Comparison of ENCODE assay signal across 19 cellular contexts in genomic region chr3:114622001-114622400, GRCh38.
A peak's percentile ranks its signal among the peaks of the same experiment; 100 is the strongest.
DNase-seq lines count a peak whose midpoint lies in the region; ATAC-seq and TF ChIP-seq lines count a peak whose summit lies in the region.
"Had no signal": no experiment of that assay in that cellular context is flagged by ENCODE, and none has a peak within 500 bp of the region (broad histone marks: within the 10 kb centered on the region; RNA-seq: fewer than 3 reads in every experiment).

No MANE protein-coding gene starts in this region.

- H3K9me2 ChIP-seq in SK-N-SH, result no peaks in the 10 kb centered on the region
- H3K9me2 ChIP-seq in Karpas-422 (replicated peaks; ENCODE audit: insufficient read depth, low read length), result no peaks in the 10 kb centered on the region

- H3K27ac ChIP-seq in SK-N-SH (ENCODE audit: low read depth in 2 of 2, low read length in 1 of 2), result no peak overlapping the region
- no peak overlapping the region for H3K27ac ChIP-seq in mesenchymal stem cell (ENCODE audit: low read length, poor library complexity, severe bottlenecking)
- peak overlapping the region; percentile 37 to 99 (median 98) for H3K27ac ChIP-seq in thyroid gland
- H3K27ac ChIP-seq in Karpas-422 (ENCODE audit: low read length), result no peak overlapping the region
- H3K27ac ChIP-seq: 22Rv1, KMS-11 had no signal

- H3K14ac ChIP-seq in mesenchymal stem cell (ENCODE audit: low read length in 2 of 2), result no peak overlapping the region

- peaks cover 8% of the 10 kb centered on the region for H3K79me1 ChIP-seq in mesenchymal stem cell (replicated peaks; ENCODE audit: low read length, poor library complexity, severe bottlenecking)

- H3K4me3 Mint-ChIP-seq in chondrocyte (ENCODE audit: unreplicated experiment), result no peak overlapping the region
- H3K4me3 Mint-ChIP-seq: activated T-cell treated with anti-CD3 and anti-CD28 coated beads, Interleukin-2, amount 50 U/mL, for 72 hours had no signal

- no peak for TF ChIP-seq EP300 in SK-N-SH (IDR thresholded peaks at IDR 0.05; ENCODE audit: borderline replicate concordance in 1 of 2, low read depth in 1 of 2, low read length in 1 of 2)

- H4K20me1 ChIP-seq in SK-N-SH (ENCODE audit: insufficient read depth) (no peaks in the 10 kb centered on the region), Karpas-422 (ENCODE audit: insufficient read depth, low read depth, low read length) (no peaks in the 10 kb centered on the region)

- no peak overlapping the region for H3K18ac ChIP-seq in mesenchymal stem cell (ENCODE audit: low read depth in 1 of 2, low read length in 2 of 2)

- H3K27ac Mint-ChIP-seq in chondrocyte (ENCODE audit: unreplicated experiment), result peak overlapping the region; percentile 18
- H3K27ac Mint-ChIP-seq: activated T-cell treated with anti-CD3 and anti-CD28 coated beads, Interleukin-2, amount 50 U/mL, for 72 hours had no signal

- TF ChIP-seq POLR2A in thyroid gland (IDR thresholded peaks at IDR 0.05), result no peak

- no peak overlapping the region for H2BK5ac ChIP-seq in mesenchymal stem cell (ENCODE audit: low read depth, low read length, poor library complexity, severe bottlenecking)

- H3K36me3 Mint-ChIP-seq in chondrocyte (ENCODE audit: low read depth), result no peaks in the 10 kb centered on the region

- TF ChIP-seq CTCF in SK-N-SH (IDR thresholded peaks at IDR 0.05) (no peak), chondrocyte (IDR thresholded peaks at IDR 0.05) (no peak), thyroid gland (IDR thresholded peaks at IDR 0.05) (no peak)

- ATAC-seq in SK-N-SH treated with all-trans-retinoic acid at 6 μM for 48 hours (no peak), HG03175 (IDR thresholded peaks at IDR 0.05; ENCODE audit: unreplicated experiment) (no peak)
- ATAC-seq: activated T-cell treated with anti-CD3 and anti-CD28 coated beads, Interleukin-2, amount 50 U/mL, for 72 hours; left lobe of liver had no signal

- peaks cover 51% of the 10 kb centered on the region for H3K4me1 Mint-ChIP-seq in chondrocyte (ENCODE audit: low read depth)

- intact Hi-C loops in thyroid gland (cut with DNase I), result no loop called here

- 55% methylated on average over 3 of the region's 3 CpGs for WGBS in SK-N-SH (ENCODE audit: low lambda C conversion rate)
- no CpG with 5 or more reads among the region's 3 CpGs for WGBS in mesenchymal stem cell
- WGBS in thyroid gland, 2 donors, result 63 to 95% methylated on average over 3 of the region's 3 CpGs

- POLR2A ChIA-PET in SK-N-SH (lab: Yijun Ruan, JAX), result no interaction called here

- no peak overlapping the region for H3K4ac ChIP-seq in mesenchymal stem cell (ENCODE audit: low read depth in 1 of 2, low read length in 2 of 2)

- no peak overlapping the region for H2BK15ac ChIP-seq in mesenchymal stem cell (ENCODE audit: low read depth, poor library complexity, severe bottlenecking)

- peaks cover 30% of the 10 kb centered on the region for H3K79me2 ChIP-seq in SK-N-SH (ENCODE audit: insufficient read depth)
- H3K79me2 ChIP-seq in Karpas-422 (ENCODE audit: low read length), result no peaks in the 10 kb centered on the region

- H2AK5ac ChIP-seq in mesenchymal stem cell (ENCODE audit: low read length, severe bottlenecking), result no peak overlapping the region

- no peak overlapping the region for H3K9ac ChIP-seq in SK-N-SH
- no peak overlapping the region for H3K9ac ChIP-seq in mesenchymal stem cell (ENCODE audit: low read length)
- H3K9ac ChIP-seq in Karpas-422 (ENCODE audit: low read length), result no peak overlapping the region
- H3K9ac ChIP-seq: KMS-11 had no signal

- no peak overlapping the region for H2BK120ac ChIP-seq in mesenchymal stem cell (ENCODE audit: low read depth, low read length)

- H2BK12ac ChIP-seq in mesenchymal stem cell (ENCODE audit: low read length in 2 of 2), result no peak overlapping the region

- H3K9me3 Mint-ChIP-seq in chondrocyte (ENCODE audit: low read depth), result no peaks in the 10 kb centered on the region
- H3K9me3 Mint-ChIP-seq: activated T-cell treated with anti-CD3 and anti-CD28 coated beads, Interleukin-2, amount 50 U/mL, for 72 hours had no signal

- H3K23ac ChIP-seq in mesenchymal stem cell (ENCODE audit: low read length in 2 of 2), result no peak overlapping the region

- no peak overlapping the region for H4K8ac ChIP-seq in mesenchymal stem cell (ENCODE audit: low read length)

- H3K9me3 ChIP-seq in SK-N-SH (no peaks in the 10 kb centered on the region), mesenchymal stem cell (ENCODE audit: control insufficient read depth, low read length) (no peaks in the 10 kb centered on the region), thyroid gland (no peaks in the 10 kb centered on the region), Karpas-422 (ENCODE audit: low read length) (no peaks in the 10 kb centered on the region)

- H3K4me3 ChIP-seq in SK-N-SH (ENCODE audit: low read depth in 2 of 2, low read length in 1 of 2) (no peak overlapping the region), mesenchymal stem cell (ENCODE audit: insufficient read depth in 1 of 2, low read depth in 1 of 2, low read length in 2 of 2) (peak overlapping the region in 1 of 2 experiments; percentile 82), thyroid gland (replicated peaks in 1 of 3) (no peak overlapping the region), Karpas-422 (ENCODE audit: low read length) (no peak overlapping the region)
- H3K4me3 ChIP-seq: skin epidermis had no signal

- peaks cover 4% of the 10 kb centered on the region for H3F3A ChIP-seq in SK-N-SH (replicated peaks; ENCODE audit: insufficient read depth)

- H3K36me3 ChIP-seq in SK-N-SH (replicated peaks in 1 of 2; ENCODE audit: control insufficient read depth in 1 of 2, insufficient read depth in 2 of 2, low read length in 1 of 2) (no peaks in the 10 kb centered on the region), mesenchymal stem cell (ENCODE audit: control insufficient read depth in 1 of 2, insufficient read depth in 2 of 2, low read depth in 1 of 2, low read length in 2 of 2) (peaks cover 0 to 13% of the 10 kb centered on the region in 2 experiments), thyroid gland (no peaks in the 10 kb centered on the region), Karpas-422 (ENCODE audit: insufficient read depth, low read length) (no peaks in the 10 kb centered on the region)

- CTCF ChIA-PET in SK-N-SH (lab: Yijun Ruan, JAX), result interaction anchor here (1.4 kb wide), 1 partner anchor 203 kb away, joined by 3 read pairs; no protein-coding TSS in a partner anchor

- H4K91ac ChIP-seq in mesenchymal stem cell (ENCODE audit: low read length), result no peak overlapping the region

- H3K27me3 ChIP-seq in SK-N-SH (ENCODE audit: insufficient read depth) (no peaks in the 10 kb centered on the region), mesenchymal stem cell (ENCODE audit: control insufficient read depth in 1 of 2, insufficient read depth in 1 of 2, low read length in 2 of 2) (no peaks in the 10 kb centered on the region), thyroid gland (no peaks in the 10 kb centered on the region), Karpas-422 (ENCODE audit: low read length) (no peaks in the 10 kb centered on the region)

- H3K27me3 Mint-ChIP-seq in chondrocyte (ENCODE audit: low read depth), result no peaks in the 10 kb centered on the region

- H2AFZ ChIP-seq in SK-N-SH (ENCODE audit: low read depth), result no peak overlapping the region
- no peak overlapping the region for H2AFZ ChIP-seq in mesenchymal stem cell (ENCODE audit: low read depth, low read length)
- H2AFZ ChIP-seq in Karpas-422 (ENCODE audit: low read length), result no peak overlapping the region

- DNase-seq in SK-N-SH, result no peak
- no peak for DNase-seq in chondrocyte (ENCODE audit: low spot score)
- peak; percentile 36 for DNase-seq in mesenchymal stem cell
- no peak for DNase-seq in thyroid gland
- DNase-seq in Karpas-422, result no peak
- no peak for DNase-seq in SKM-1 treated with dmso at 0.1 percent for 144 hours (lab: John Stamatoyannopoulos, UW; ENCODE audit: unreplicated experiment)
- DNase-seq: activated T-cell treated with anti-CD3 and anti-CD28 coated beads, Interleukin-2, amount 50 U/mL, for 72 hours; effector CD4-positive, alpha-beta T cell; NCI-H1048; NCI-H510A; occipital lobe; SHP77 treated with DMSO at 0.1 percent for 48 hours; stimulated activated CD4-positive, alpha-beta T cell treated with anti-CD3 and anti-CD28 coated beads, Interleukin-4, amount 100 ng/mL, for 1 hour had no signal

- H3K4me2 ChIP-seq in SK-N-SH, result peak overlapping the region; percentile 42
- H3K4me2 ChIP-seq in mesenchymal stem cell (ENCODE audit: low read length, poor library complexity, severe bottlenecking), result no peak overlapping the region
- H3K4me2 ChIP-seq in Karpas-422 (ENCODE audit: low read depth, low read length, poor library complexity, severe bottlenecking), result no peak overlapping the region
- H3K4me2 ChIP-seq: KMS-11 had no signal

- peaks cover 9 to 15% of the 10 kb centered on the region in 2 experiments for H3K4me1 ChIP-seq in SK-N-SH (ENCODE audit: control insufficient read depth in 1 of 2, insufficient read depth in 2 of 2, low read depth in 1 of 2, low read length in 1 of 2)
- peaks cover 3% of the 10 kb centered on the region for H3K4me1 ChIP-seq in mesenchymal stem cell (ENCODE audit: control insufficient read depth, insufficient read depth, low read depth, low read length)
- H3K4me1 ChIP-seq in thyroid gland, result peaks cover 34 to 44% of the 10 kb centered on the region in 2 donors
- H3K4me1 ChIP-seq in Karpas-422 (ENCODE audit: low read length), result no peaks in the 10 kb centered on the region

- no peak for TF ChIP-seq RAD21 in SK-N-SH (IDR thresholded peaks at IDR 0.05; ENCODE audit: low read length)

TF ChIP-seq in SK-N-SH treated with all-trans-retinoic acid at 6 μM for 48 hours, 23 proteins besides CTCF, POLR2A, EP300 and RAD21 (continues in another document):
- TF ChIP-seq ZC3H10 (CRISPR knock-in tag; IDR thresholded peaks at IDR 0.05) (no peak), POU6F1 (CRISPR knock-in tag; IDR thresholded peaks at IDR 0.05; ENCODE audit: borderline replicate concordance, low read depth) (no peak), ZNF8 (CRISPR knock-in tag; IDR thresholded peaks at IDR 0.05) (no peak), OSR1 (CRISPR knock-in tag; IDR thresholded peaks at IDR 0.05) (no peak)

Comparison
In these comparisons a context has a peak if more than half of its experiments do, and no peak if none do; other contexts are left out.
1. H3K27ac ChIP-seq: peak in thyroid gland (3 of 3); none in SK-N-SH (0 of 2), mesenchymal stem cell (single experiment) and Karpas-422 (single experiment).